ENCODE assay signal across 27 cellular contexts in the genomic region with DNA sequence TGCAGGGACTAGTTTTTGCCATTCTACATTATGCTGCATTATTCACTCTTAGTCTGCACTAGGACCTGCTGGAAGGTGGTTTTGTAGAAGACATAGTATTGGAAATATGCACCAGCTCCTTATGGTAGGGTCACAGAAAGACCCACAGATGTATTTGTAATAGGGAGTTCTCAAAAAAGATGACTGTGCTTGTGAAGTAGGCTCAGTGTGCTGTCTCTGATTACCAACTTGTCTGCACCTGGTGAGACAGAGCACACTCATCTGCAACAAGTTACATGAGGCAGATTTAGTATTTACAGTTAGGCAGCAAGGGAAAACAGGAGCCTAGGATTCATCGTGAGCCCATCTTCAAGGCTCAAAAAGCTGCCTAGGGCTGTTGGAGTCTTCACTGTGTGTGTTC.
"Had no signal": no experiment of that assay in that cellular context is flagged by ENCODE, and none has a peak within 500 bp of the region (broad histone marks: within the 10 kb centered on the region; RNA-seq: fewer than 3 reads in every experiment).

No MANE protein-coding gene starts in this region.

- H3K27me3 Mint-ChIP-seq: activated CD4-positive, alpha-beta memory T cell treated with anti-CD3 and anti-CD28 coated beads for 36 hours; activated CD4-positive, alpha-beta T cell treated with anti-CD3 and anti-CD28 coated beads, Interleukin-2, amount 10 ng/mL, durations not matched to agents 24 days and 14 days; activated naive CD8-positive, alpha-beta T cell; activated T-helper 17 cell treated with anti-CD3 and anti-CD28 coated beads, Interleukin-2, amount 50 U/mL, for 72 hours; brain had no signal

- H3K4me3 ChIP-seq: cardiac muscle cell, Peyer's patch, SJSA1 had no signal

- ATAC-seq: activated T-cell treated with anti-CD3 and anti-CD28 coated beads, Interleukin-2, amount 50 U/mL, for 4 hours; activated T-helper 17 cell treated with anti-CD3 and anti-CD28 coated beads, Interleukin-2, amount 50 U/mL, for 72 hours; SK-N-SH treated with all-trans-retinoic acid at 6 μM for 48 hours had no signal

- H3K27ac Mint-ChIP-seq: activated CD4-positive, alpha-beta memory T cell treated with anti-CD3 and anti-CD28 coated beads for 36 hours; activated CD4-positive, alpha-beta T cell treated with anti-CD3 and anti-CD28 coated beads, Interleukin-2, amount 10 ng/mL, durations not matched to agents 24 days and 14 days; activated naive CD4-positive, alpha-beta T cell treated with anti-CD3 and anti-CD28 coated beads for 36 hours; activated naive CD8-positive, alpha-beta T cell; activated T-helper 17 cell treated with anti-CD3 and anti-CD28 coated beads, Interleukin-2, amount 50 U/mL, for 72 hours; brain; T-helper 2 cell treated with Interferon-gamma antibody and Interleukin-4, amounts not matched to agents 5 μg/mL and 100 μg/mL, for 36 hours had no signal

- H3K27me3 ChIP-seq: cardiac muscle cell, Peyer's patch, SJSA1 had no signal

- H3K36me3 ChIP-seq: cardiac muscle cell had no signal

- H3K4me3 Mint-ChIP-seq: activated CD4-positive, alpha-beta memory T cell treated with anti-CD3 and anti-CD28 coated beads for 36 hours; activated CD4-positive, alpha-beta T cell treated with anti-CD3 and anti-CD28 coated beads, Interleukin-2, amount 10 ng/mL, durations not matched to agents 24 days and 14 days; activated naive CD4-positive, alpha-beta T cell treated with anti-CD3 and anti-CD28 coated beads for 36 hours; activated naive CD8-positive, alpha-beta T cell; activated T-cell treated with anti-CD3 and anti-CD28 coated beads, Interleukin-2, amount 50 U/mL, for 4 hours; activated T-helper 17 cell treated with anti-CD3 and anti-CD28 coated beads, Interleukin-2, amount 50 U/mL, for 72 hours; brain; T-helper 2 cell treated with Interferon-gamma antibody and Interleukin-4, amounts not matched to agents 5 μg/mL and 100 μg/mL, for 36 hours had no signal

- DNase-seq: activated CD4-positive, alpha-beta memory T cell treated with anti-CD3 and anti-CD28 coated beads for 36 hours; activated CD4-positive, CD25-positive, alpha-beta regulatory T cell treated with anti-CD3 and anti-CD28 coated beads, Interleukin-2, amount 50 U/mL, for 72 hours; activated CD8-positive, alpha-beta memory T cell treated with anti-CD3 and anti-CD28 coated beads for 24 hours; activated gamma-delta T cell; activated naive CD4-positive, alpha-beta T cell treated with anti-CD3 and anti-CD28 coated beads for 36 hours; activated T-cell treated with anti-CD3 and anti-CD28 coated beads, Interleukin-2, amount 50 U/mL, for 4 hours; amygdala; KG1; NCI-H1048; NCI-H146; NCI-H187 treated with DMSO at 0.1 percent for 48 hours; NCI-H2081 treated with DMSO at 0.1 percent for 48 hours; NCI-H2171 treated with DMSO at 0.1 percent for 48 hours; NCI-H226; NCI-H526 treated with DMSO at 0.1 percent for 48 hours; NK-92 treated with Interleukin-12 subunit alpha and Interleukin-12 subunit beta, amount 100 ng/mL, for 24 hours; Peyer's patch; SHP77; SW 1271 had no signal

- H3K9me3 Mint-ChIP-seq: activated CD4-positive, alpha-beta memory T cell treated with anti-CD3 and anti-CD28 coated beads for 36 hours; activated CD4-positive, alpha-beta T cell treated with anti-CD3 and anti-CD28 coated beads, Interleukin-2, amount 10 ng/mL, durations not matched to agents 24 days and 14 days; activated naive CD4-positive, alpha-beta T cell treated with anti-CD3 and anti-CD28 coated beads for 36 hours; activated T-cell treated with anti-CD3 and anti-CD28 coated beads, Interleukin-2, amount 50 U/mL, for 4 hours; activated T-helper 17 cell treated with anti-CD3 and anti-CD28 coated beads, Interleukin-2, amount 50 U/mL, for 72 hours; brain; T-helper 2 cell treated with Interferon-gamma antibody and Interleukin-4, amounts not matched to agents 5 μg/mL and 100 μg/mL, for 36 hours had no signal

- H3K27ac ChIP-seq: cardiac muscle cell, Peyer's patch, SJSA1 had no signal

- H3K9me3 ChIP-seq: Peyer's patch, SJSA1 had no signal

- H3K4me1 ChIP-seq: Peyer's patch had no signal
